ENCODE assay signal across 21 cellular contexts in the genomic region with DNA sequence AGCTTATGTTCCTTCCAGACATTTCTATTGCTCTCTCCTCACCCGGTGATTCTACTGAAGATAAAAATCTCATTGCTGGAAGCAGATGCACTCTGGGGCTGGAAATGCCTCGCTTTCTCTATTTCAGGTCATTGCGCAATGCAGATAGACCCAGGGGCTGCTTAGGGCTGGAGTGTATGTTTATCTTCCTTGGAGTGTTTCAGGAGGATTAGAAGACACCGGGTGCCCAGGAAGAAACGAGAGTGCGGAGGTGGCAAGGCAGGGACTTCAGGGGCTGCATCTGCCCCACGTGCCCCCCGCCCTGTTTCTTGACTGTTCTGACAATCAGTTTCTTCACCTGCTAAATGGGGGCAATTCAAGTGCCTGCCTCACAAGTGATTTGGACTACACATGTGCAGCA. TPM values are rescaled to one million over a fixed set of nuclear protein-coding genes. Genes with fewer than 3 reads are reported as not detected.
DNase-seq lines count a peak whose midpoint lies in the region; ATAC-seq and TF ChIP-seq lines count a peak whose summit lies in the region.
"Had no signal": no experiment of that assay in that cellular context is flagged by ENCODE, and none has a peak within 500 bp of the region (broad histone marks: within the 10 kb centered on the region; RNA-seq: fewer than 3 reads in every experiment).

No MANE protein-coding gene starts in this region.

- no peak overlapping the region for H3K4me3 ChIP-seq in IMR-90 (ENCODE audit: insufficient read depth, low read depth, low read length)
- no peak overlapping the region for H3K4me3 ChIP-seq in adipocyte (ENCODE audit: low read length)
- no peak overlapping the region for H3K4me3 ChIP-seq in lower lobe of right lung
- H3K4me3 ChIP-seq in ascending aorta = no peak overlapping the region
- no peak overlapping the region for H3K4me3 ChIP-seq in body of pancreas

- intact Hi-C loops in IMR-90 (cut with micrococcal nuclease) = no loop called here
- intact Hi-C loops in lower lobe of right lung (cut with DNase I) = no loop called here
- intact Hi-C loops in ascending aorta (cut with DNase I) = no loop called here
- intact Hi-C loops in body of pancreas (cut with DNase I) = no loop called here

- BruUV-seq in IMR-90 (replicated peaks; lab: Mats Ljungman, UMichigan) = no TSS peak

- POLR2A ChIA-PET in IMR-90 (lab: Charles Lee; ENCODE audit: unreplicated experiment) = no interaction called here

- H4K5ac ChIP-seq in IMR-90 (ENCODE audit: low read depth, low read length) = no peak overlapping the region

- no peak for TF ChIP-seq RAD21 in IMR-90 (IDR thresholded peaks at IDR 0.05; ENCODE audit: low read length)

- ATAC-seq in IMR-90 (ENCODE audit: low read depth) (no peak), lower lobe of right lung (no peak), HG03354 (IDR thresholded peaks at IDR 0.05; ENCODE audit: poor library complexity, severe bottlenecking, unreplicated experiment) (no peak), body of pancreas (no peak)

- TF ChIP-seq POLR2A in IMR-90 (IDR thresholded peaks at IDR 0.05; ENCODE audit: low read depth, low read length) (no peak), body of pancreas (IDR thresholded peaks at IDR 0.05) (no peak)

- H4K20me1 ChIP-seq in IMR-90 (ENCODE audit: insufficient read depth, low read length) = no peaks in the 10 kb centered on the region

- no peaks in the 10 kb centered on the region for H3K9me1 ChIP-seq in IMR-90 (ENCODE audit: insufficient read depth, low read length)

- TF ChIP-seq CTCF in IMR-90 (conservative IDR thresholded peaks at IDR 0.05; ENCODE audit: low read depth, low read length) (no peak), lower lobe of right lung (IDR thresholded peaks at IDR 0.05) (no peak), ascending aorta (IDR thresholded peaks at IDR 0.05) (no peak), body of pancreas (IDR thresholded peaks at IDR 0.05) (no peak)

- H2AK5ac ChIP-seq in IMR-90 (ENCODE audit: low read depth, low read length) = no peak overlapping the region

- dilution Hi-C loops in IMR-90 (cut with HindIII; ENCODE audit: low sequenced_read_pairs, unreplicated experiment) = no loop called here

- in situ Hi-C loops in IMR-90 (cut with MboI; ENCODE audit: low sequenced_read_pairs) = no loop called here

- H2BK120ac ChIP-seq in IMR-90 (ENCODE audit: low read depth, low read length) = no peak overlapping the region

- H2AFZ ChIP-seq in IMR-90 (replicated peaks; ENCODE audit: low read length, poor library complexity) = no peak overlapping the region

- H3K27me3 ChIP-seq in IMR-90 (ENCODE audit: control insufficient read depth, insufficient read depth, low read length) = peaks cover 10% of the 10 kb centered on the region
- H3K27me3 ChIP-seq in adipocyte (replicated peaks; ENCODE audit: control insufficient read depth, insufficient read depth, low read length) = peaks cover 3% of the 10 kb centered on the region
- no peaks in the 10 kb centered on the region for H3K27me3 ChIP-seq in lower lobe of right lung (ENCODE audit: low read depth)
- H3K27me3 ChIP-seq in ascending aorta = no peaks in the 10 kb centered on the region
- no peaks in the 10 kb centered on the region for H3K27me3 ChIP-seq in body of pancreas

- H3K79me1 ChIP-seq in IMR-90 (ENCODE audit: low read depth in 1 of 2, low read length in 2 of 2) = no peaks in the 10 kb centered on the region

- no peak overlapping the region for H3K23ac ChIP-seq in IMR-90 (ENCODE audit: low read depth, low read length)

- H3K14ac ChIP-seq in IMR-90 (replicated peaks; ENCODE audit: low read depth, low read length) = no peak overlapping the region

- no peak overlapping the region for H3K18ac ChIP-seq in IMR-90 (ENCODE audit: low read depth, low read length)

- H3K4me2 ChIP-seq in IMR-90 (ENCODE audit: low read depth, low read length) = no peak overlapping the region
- H3K4me2 ChIP-seq: KMS-11 had no signal

- no peak overlapping the region for H3K4ac ChIP-seq in IMR-90 (ENCODE audit: low read depth, low read length)

- no peak overlapping the region for H3K9ac ChIP-seq in IMR-90 (ENCODE audit: low read depth, low read length)
- no peak overlapping the region for H3K9ac ChIP-seq in adipocyte (ENCODE audit: low read length)
- H3K9ac ChIP-seq: KMS-11 had no signal

- no peak overlapping the region for H2BK20ac ChIP-seq in IMR-90 (ENCODE audit: low read depth, low read length)

- H3K4me1 ChIP-seq in IMR-90 (ENCODE audit: control insufficient read depth, insufficient read depth, low read length) (no peaks in the 10 kb centered on the region; the same call in 1 of the 2 replicates), adipocyte (ENCODE audit: control insufficient read depth, insufficient read depth, low read length) (peaks cover 15% of the 10 kb centered on the region), lower lobe of right lung (peaks cover 26% of the 10 kb centered on the region), ascending aorta (peaks cover 0 to 6% of the 10 kb centered on the region in 2 donors), body of pancreas (no peaks in the 10 kb centered on the region)

- H3K56ac ChIP-seq in IMR-90 (ENCODE audit: extremely low read depth, insufficient read depth, low read length) = no peak overlapping the region

- H3K27ac ChIP-seq in IMR-90 (ENCODE audit: insufficient read depth, low read length) (no peak overlapping the region), lower lobe of right lung (peak overlapping the region; percentile 60), ascending aorta (no peak overlapping the region), body of pancreas (no peak overlapping the region)
- H3K27ac ChIP-seq: C4-2B, KMS-11 had no signal

- 80% methylated on average over 2 of the region's 8 CpGs; no CpG with 5 or more reads in 1 of the 2 experiments for WGBS in IMR-90 (ENCODE audit: extremely low coverage in 2 of 2, insufficient read length in 1 of 2), 2 experiments
- 81 to 86% methylated on average over 8 of the region's 8 CpGs for WGBS in body of pancreas, 2 donors

- CTCF ChIA-PET in IMR-90 (lab: Yijun Ruan, JAX) = no interaction called here

- no peak overlapping the region for H4K8ac ChIP-seq in IMR-90 (ENCODE audit: low read depth in 2 of 2, low read length in 2 of 2)

- no peak overlapping the region for H2BK5ac ChIP-seq in IMR-90 (ENCODE audit: low read depth, low read length, poor library complexity, severe bottlenecking)

- H4K91ac ChIP-seq in IMR-90 (ENCODE audit: insufficient read depth, low read depth, low read length) = no peak overlapping the region

- no peaks in the 10 kb centered on the region for H3K36me3 ChIP-seq in IMR-90 (ENCODE audit: control insufficient read depth, insufficient read depth, low read length)
- no peaks in the 10 kb centered on the region for H3K36me3 ChIP-seq in adipocyte (ENCODE audit: control insufficient read depth, insufficient read depth, low read length, severe bottlenecking)
- H3K36me3 ChIP-seq in lower lobe of right lung = no peaks in the 10 kb centered on the region
- no peaks in the 10 kb centered on the region for H3K36me3 ChIP-seq in ascending aorta
- no peaks in the 10 kb centered on the region for H3K36me3 ChIP-seq in body of pancreas (replicated peaks in 1 of 2; ENCODE audit: insufficient read depth in 1 of 2, low read depth in 2 of 2)

- H2BK15ac ChIP-seq in IMR-90 (ENCODE audit: low read depth, low read length) = no peak overlapping the region

- no peak overlapping the region for H2AK9ac ChIP-seq in IMR-90 (replicated peaks; ENCODE audit: low read depth, low read length, poor library complexity)

- DNase-seq in IMR-90 = no peak
- peak; percentile 43 for DNase-seq in adipocyte (ENCODE audit: low read depth)
- no peak for DNase-seq in lower lobe of right lung
- DNase-seq in ascending aorta (ENCODE audit: low spot score in 2 of 2) = no peak
- no peak for DNase-seq in body of pancreas
- DNase-seq in retina = no peak
- DNase-seq: Calu3; CD8-positive, alpha-beta memory T cell; DMS153; GOT3; NCI-H1105 treated with DMSO at 0.1 percent for 48 hours; NCI-H1694; NCI-H2081; NCI-H345; NCI-H524 treated with DMSO at 0.1 percent for 48 hours; NCI-H82; SW 1271 had no signal

- H3K9me3 ChIP-seq in IMR-90 (ENCODE audit: control insufficient read depth, insufficient read depth, low read length) (no peaks in the 10 kb centered on the region), adipocyte (ENCODE audit: control insufficient read depth, low read length) (no peaks in the 10 kb centered on the region), lower lobe of right lung (no peaks in the 10 kb centered on the region), ascending aorta (no peaks in the 10 kb centered on the region), body of pancreas (no peaks in the 10 kb centered on the region)

TF ChIP-seq in IMR-90, 13 proteins besides CTCF, POLR2A, EP300 and RAD21:
- TF ChIP-seq CEBPB (IDR thresholded peaks at IDR 0.05; ENCODE audit: low read depth, low read length) = peak; percentile 92
- TF ChIP-seq RFX5 (IDR thresholded peaks at IDR 0.05; ENCODE audit: low read depth, low read length) = no peak
- TF ChIP-seq NFE2L2 (IDR thresholded peaks at IDR 0.05; ENCODE audit: low read depth, low read length) = no peak

RNA-seq across cellular contexts. Expression of gene IYD, which starts 45.6 kb away (rescaled TPM):
- total RNA-seq in IMR-90 (2012; rRNA removed) (not detected in 2 replicates), lower lobe of right lung (1.9 TPM), ascending aorta (under 0.01 TPM), body of pancreas (1 to 10 TPM in 1 of 2 donors, under 1 TPM in 1; under 0.01 to 1.3 TPM)
- polyA plus RNA-seq in IMR-90 (2012; rRNA removed) = not detected in 2 replicates
- not detected in 2 replicates for polyA plus RNA-seq in IMR-90 (2012; cell fraction: cytosol; rRNA removed)
- not detected in 2 replicates for polyA plus RNA-seq in IMR-90 (2012; cell fraction: nucleus; rRNA removed; ENCODE audit: low replicate concordance)
- total RNA-seq: CD8-positive, alpha-beta memory T cell; RPMI7951 had no signal
- polyA plus RNA-seq: CD8-positive, alpha-beta memory T cell had no signal
